In genomic region chr7:45917658-45918057, GRCh38 we compare ENCODE assay signal across 9 cellular contexts. TPM values are rescaled to one million over a fixed set of nuclear protein-coding genes. Genes with fewer than 3 reads are reported as not detected.
A peak's percentile ranks its signal among the peaks of the same experiment; 100 is the strongest.
DNase-seq lines count a peak whose midpoint lies in the region; ATAC-seq and TF ChIP-seq lines count a peak whose summit lies in the region.
"Had no signal": no experiment of that assay in that cellular context is flagged by ENCODE, and none has a peak within 500 bp of the region (broad histone marks: within the 10 kb centered on the region; RNA-seq: fewer than 3 reads in every experiment).

No MANE protein-coding gene starts in this region.

- CTCF ChIA-PET in mammary epithelial cell (lab: Charles Lee; ENCODE audit: low non-redundant PET) = interaction anchor here (0.5 kb wide), 1 partner anchor 1040 kb away, joined by 5 read pairs; no protein-coding TSS in a partner anchor

- in situ Hi-C loops in HAP-1 (cut with MboI; ENCODE audit: low sequenced_read_pairs) (loop anchor here (10.0 kb wide), 1 partner anchor 1267 kb away; no protein-coding TSS in a partner anchor), mammary epithelial cell (cut with MboI; ENCODE audit: low sequenced_read_pairs in 2 of 2) (loop anchor here (5.0 to 25.0 kb wide), 4 partner anchors 435 to 1267 kb away; no protein-coding TSS in a partner anchor)

- dilution Hi-C loops in mammary epithelial cell (cut with HindIII; ENCODE audit: low sequenced_read_pairs) = loop anchor here (5.0 kb wide), 1 partner anchor 440 kb away; no protein-coding TSS in a partner anchor

- WGBS in mammary epithelial cell (ENCODE audit: low coverage, missing lambda C conversion rate) = 13% methylated on average over 15 of the region's 15 CpGs

- H3K4me2 ChIP-seq in mammary epithelial cell (ENCODE audit: insufficient read depth, low read depth, low read length) = peak overlapping the region; percentile 28

- H3K4me3 ChIP-seq in HAP-1 = no peak overlapping the region
- no peak overlapping the region for H3K4me3 ChIP-seq in mammary epithelial cell (replicated peaks in 1 of 3; ENCODE audit: insufficient read depth in 1 of 3, low read depth in 2 of 3, low read length in 3 of 3)

- no TSS peak for BruUV-seq in mammary epithelial cell (replicated peaks; lab: Mats Ljungman, UMichigan)

- intact Hi-C loops in mammary epithelial cell (cut with micrococcal nuclease) = loop anchor here (1.0 to 5.0 kb wide), 5 partner anchors 255 to 1263 kb away; no protein-coding TSS in a partner anchor

- H3K79me2 ChIP-seq in mammary epithelial cell (ENCODE audit: insufficient read depth, low read length) = no peaks in the 10 kb centered on the region

- H3K9me3 ChIP-seq in HAP-1 (no peaks in the 10 kb centered on the region), mammary epithelial cell (replicated peaks; ENCODE audit: insufficient read depth, low read length) (no peaks in the 10 kb centered on the region)

- no peak overlapping the region for H2AFZ ChIP-seq in mammary epithelial cell (ENCODE audit: low read depth, low read length)

- no peak overlapping the region for H3K27ac ChIP-seq in mammary epithelial cell (ENCODE audit: insufficient read depth, low read depth, low read length)
- H3K27ac ChIP-seq: skin epidermis had no signal

- no peaks in the 10 kb centered on the region for H4K20me1 ChIP-seq in mammary epithelial cell (ENCODE audit: insufficient read depth, low read length)

- H3K4me1 ChIP-seq in HAP-1 (no peaks in the 10 kb centered on the region), mammary epithelial cell (ENCODE audit: insufficient read depth, low read length) (peaks cover 19% of the 10 kb centered on the region)

- TF ChIP-seq CTCF in GM10266 (IDR thresholded peaks at IDR 0.05; ENCODE audit: control insufficient read depth, insufficient read depth, low read depth, missing control alignments) (peak; percentile 89), mammary epithelial cell (conservative IDR thresholded peaks at IDR 0.05 in 1 of 2, IDR thresholded peaks at IDR 0.05 in 1 of 2; ENCODE audit: extremely low read depth in 1 of 2, insufficient read depth in 1 of 2, low read depth in 1 of 2, low read length in 2 of 2) (peak; percentile 90 to 95)

- H3K27me3 ChIP-seq in HAP-1 (ENCODE audit: low read depth) = peaks cover 39% of the 10 kb centered on the region
- H3K27me3 ChIP-seq in mammary epithelial cell (ENCODE audit: insufficient read depth, low read length) = peaks cover 6% of the 10 kb centered on the region

- no peak overlapping the region for H3K9ac ChIP-seq in mammary epithelial cell (ENCODE audit: insufficient read depth, low read length)

- peak; percentile 81 for DNase-seq in GM10266 (ENCODE audit: extremely low spot score)
- DNase-seq in HAP-1 (ENCODE audit: low spot score in 2 of 2) = peak; percentile 43 to 88
- peak; percentile 53 for DNase-seq in NCI-H1092 treated with DMSO at 0.1 percent for 48 hours (lab: John Stamatoyannopoulos, UW)
- peak; percentile 39 for DNase-seq in UCSD-AML1 (lab: John Stamatoyannopoulos, UW; ENCODE audit: unreplicated experiment)
- DNase-seq in mammary epithelial cell = peak; percentile 35
- DNase-seq in islet precursor cell = peak; percentile 90
- peak; percentile 19 to 61 for DNase-seq in stimulated activated CD4-positive, alpha-beta T cell treated with anti-CD3 and anti-CD28 coated beads, Interleukin-1b, Interleukin-23, amount 100 ng/mL, for 1 hour (ENCODE audit: low read depth in 2 of 2)

- no peak for ATAC-seq in HG03460 (IDR thresholded peaks at IDR 0.05; ENCODE audit: unreplicated experiment)

- no peaks in the 10 kb centered on the region for H3K36me3 ChIP-seq in HAP-1 (replicated peaks)
- H3K36me3 ChIP-seq in mammary epithelial cell (ENCODE audit: insufficient read depth, low read length) = no peaks in the 10 kb centered on the region

RNA-seq across cellular contexts. Expression of gene IGFBP3, which starts 3.4 kb away (rescaled TPM):
- 1 to 10 TPM; 2.1 to 8.0 TPM for total RNA-seq in mammary epithelial cell
- polyA plus RNA-seq in mammary epithelial cell = 7.6 TPM
- polyA minus RNA-seq in mammary epithelial cell = not detected

RNA-seq across cellular contexts. Expression of gene IGFBP1, which starts 29.4 kb away (rescaled TPM):
- total RNA-seq in mammary epithelial cell = under 1 TPM in 1 of 2 donors, not detected in 1; under 0.01 TPM
- polyA plus RNA-seq in mammary epithelial cell = not detected
- not detected for polyA minus RNA-seq in mammary epithelial cell

RNA-seq across cellular contexts. Expression of gene CCDC201, which starts 44.8 kb away (rescaled TPM):
- not detected for total RNA-seq in mammary epithelial cell
- polyA plus RNA-seq in mammary epithelial cell = not detected
- polyA minus RNA-seq in mammary epithelial cell = not detected

Comparison
In these comparisons a context has a peak if more than half of its experiments do, and no peak if none do; other contexts are left out.
1. DNase-seq: peak in every context shown above with its lines; median percentile 90 in islet precursor cell; 81 in GM10266; 66 in HAP-1; 53 in NCI-H1092 treated with DMSO at 0.1 percent for 48 hours; 40 in stimulated activated CD4-positive, alpha-beta T cell treated with anti-CD3 and anti-CD28 coated beads, Interleukin-1b, Interleukin-23, amount 100 ng/mL, for 1 hour; 39 in UCSD-AML1; 35 in mammary epithelial cell.